Comparison of ENCODE assay signal across 19 cellular contexts in genomic region chr2:66567742-66568141, GRCh38.
"Had no signal": no experiment of that assay in that cellular context is flagged by ENCODE, and none has a peak within 500 bp of the region (broad histone marks: within the 10 kb centered on the region; RNA-seq: fewer than 3 reads in every experiment).

No MANE protein-coding gene starts in this region.

- H3K4me1 ChIP-seq: right atrium auricular region had no signal

- H3K4me1 Mint-ChIP-seq: activated CD4-positive, alpha-beta T cell treated with anti-CD3 and anti-CD28 coated beads, Interleukin-2, amount 10 ng/mL, durations not matched to agents 24 days and 14 days; activated naive CD4-positive, alpha-beta T cell treated with anti-CD3 and anti-CD28 coated beads, Interleukin-2, amount 10 ng/mL, durations not matched to agents 7 days and 5 days; activated naive CD8-positive, alpha-beta T cell treated with anti-CD3 and anti-CD28 coated beads, Interleukin-2, amount 50 U/mL, for 24 hours had no signal

- H3K27me3 Mint-ChIP-seq: activated CD4-positive, alpha-beta T cell treated with anti-CD3 and anti-CD28 coated beads, Interleukin-2, amount 10 ng/mL, durations not matched to agents 24 days and 14 days had no signal

- H3K9me3 ChIP-seq: right atrium auricular region, tibial artery had no signal

- H3K36me3 Mint-ChIP-seq: activated naive CD4-positive, alpha-beta T cell treated with anti-CD3 and anti-CD28 coated beads, Interleukin-2, amount 10 ng/mL, durations not matched to agents 7 days and 5 days; natural killer cell treated with Interleukin-12 subunit alpha and Interleukin-12 subunit beta and Interleukin-15 and Interleukin-18, amount 100 ng/mL, for 72 hours had no signal

- H3K27ac ChIP-seq: brain microvascular endothelial cell, right atrium auricular region, tibial artery had no signal

- H3K27me3 ChIP-seq: brain microvascular endothelial cell, right atrium auricular region, tibial artery had no signal

- H3K4me3 Mint-ChIP-seq: activated CD4-positive, alpha-beta T cell treated with anti-CD3 and anti-CD28 coated beads, Interleukin-2, amount 10 ng/mL, durations not matched to agents 24 days and 14 days; activated CD8-positive, alpha-beta T cell treated with anti-CD3 and anti-CD28 coated beads for 36 hours; activated naive CD4-positive, alpha-beta T cell treated with anti-CD3 and anti-CD28 coated beads, Interleukin-2, amount 10 ng/mL, durations not matched to agents 7 days and 5 days; activated naive CD8-positive, alpha-beta T cell treated with anti-CD3 and anti-CD28 coated beads, Interleukin-2, amount 50 U/mL, for 24 hours; activated T-cell treated with anti-CD3 and anti-CD28 coated beads, Interleukin-2, amount 50 U/mL, for 4 hours; natural killer cell treated with Interleukin-12 subunit alpha and Interleukin-12 subunit beta and Interleukin-15 and Interleukin-18, amount 100 ng/mL, for 72 hours; T-helper 1 cell treated with Interleukin-12 subunit alpha and Interleukin-12 subunit beta and Interleukin-4 antibody, amounts not matched to agents 30 μg/mL and 1 μg/mL, for 36 hours had no signal

- H3K4me3 ChIP-seq: right atrium auricular region, tibial artery had no signal

- ATAC-seq: activated CD8-positive, alpha-beta T cell treated with anti-CD3 and anti-CD28 coated beads for 36 hours; activated naive CD8-positive, alpha-beta T cell treated with anti-CD3 and anti-CD28 coated beads, Interleukin-2, amount 50 U/mL, for 24 hours; activated T-cell treated with anti-CD3 and anti-CD28 coated beads, Interleukin-2, amount 50 U/mL, for 4 hours; esophagus mucosa; natural killer cell treated with Interleukin-12 subunit alpha and Interleukin-12 subunit beta and Interleukin-15 and Interleukin-18, amount 100 ng/mL, for 72 hours; stimulated activated naive CD8-positive, alpha-beta T cell treated with anti-CD3 and anti-CD28 coated beads, Interleukin-15, Interleukin-2, amounts not matched to agents 100 U/mL and 50 U/mL, for 24 hours had no signal

- DNase-seq: activated CD4-positive, alpha-beta T cell treated with anti-CD3 and anti-CD28 coated beads, Interleukin-2, amount 10 ng/mL, durations not matched to agents 24 days and 14 days; activated CD8-positive, alpha-beta T cell treated with anti-CD3 and anti-CD28 coated beads for 36 hours; activated effector memory CD4-positive, alpha-beta T cell treated with Interleukin-2 at 50 U/mL for 16 hours; activated naive CD4-positive, alpha-beta T cell treated with anti-CD3 and anti-CD28 coated beads, Interleukin-2, amount 10 ng/mL, durations not matched to agents 7 days and 5 days; activated naive CD8-positive, alpha-beta T cell treated with anti-CD3 and anti-CD28 coated beads, Interleukin-2, amount 50 U/mL, for 24 hours; activated T-cell treated with anti-CD3 and anti-CD28 coated beads, Interleukin-2, amount 50 U/mL, for 4 hours; anterior cingulate cortex; brain microvascular endothelial cell; cortex of kidney; mesendoderm; occipital lobe; posterior cingulate gyrus; stimulated activated naive CD8-positive, alpha-beta T cell treated with anti-CD3 and anti-CD28 coated beads, Interleukin-15, Interleukin-2, amounts not matched to agents 100 U/mL and 50 U/mL, for 24 hours; substantia nigra; tibial artery had no signal

- H3K36me3 ChIP-seq: brain microvascular endothelial cell had no signal

- H3K27ac Mint-ChIP-seq: activated CD4-positive, alpha-beta T cell treated with anti-CD3 and anti-CD28 coated beads, Interleukin-2, amount 10 ng/mL, durations not matched to agents 24 days and 14 days; activated CD8-positive, alpha-beta T cell treated with anti-CD3 and anti-CD28 coated beads for 36 hours; activated naive CD4-positive, alpha-beta T cell treated with anti-CD3 and anti-CD28 coated beads, Interleukin-2, amount 10 ng/mL, durations not matched to agents 7 days and 5 days; activated naive CD8-positive, alpha-beta T cell treated with anti-CD3 and anti-CD28 coated beads, Interleukin-2, amount 50 U/mL, for 24 hours; natural killer cell treated with Interleukin-12 subunit alpha and Interleukin-12 subunit beta and Interleukin-15 and Interleukin-18, amount 100 ng/mL, for 72 hours; T-helper 1 cell treated with Interleukin-12 subunit alpha and Interleukin-12 subunit beta and Interleukin-4 antibody, amounts not matched to agents 30 μg/mL and 1 μg/mL, for 36 hours had no signal

- H3K9me3 Mint-ChIP-seq: activated CD4-positive, alpha-beta T cell treated with anti-CD3 and anti-CD28 coated beads, Interleukin-2, amount 10 ng/mL, durations not matched to agents 24 days and 14 days; activated CD8-positive, alpha-beta T cell treated with anti-CD3 and anti-CD28 coated beads for 36 hours; activated naive CD4-positive, alpha-beta T cell treated with anti-CD3 and anti-CD28 coated beads, Interleukin-2, amount 10 ng/mL, durations not matched to agents 7 days and 5 days; activated naive CD8-positive, alpha-beta T cell treated with anti-CD3 and anti-CD28 coated beads, Interleukin-2, amount 50 U/mL, for 24 hours; activated T-cell treated with anti-CD3 and anti-CD28 coated beads, Interleukin-2, amount 50 U/mL, for 4 hours; natural killer cell treated with Interleukin-12 subunit alpha and Interleukin-12 subunit beta and Interleukin-15 and Interleukin-18, amount 100 ng/mL, for 72 hours; T-helper 1 cell treated with Interleukin-12 subunit alpha and Interleukin-12 subunit beta and Interleukin-4 antibody, amounts not matched to agents 30 μg/mL and 1 μg/mL, for 36 hours had no signal
